ENCODE assay signal across 8 cellular contexts in the genomic region with DNA sequence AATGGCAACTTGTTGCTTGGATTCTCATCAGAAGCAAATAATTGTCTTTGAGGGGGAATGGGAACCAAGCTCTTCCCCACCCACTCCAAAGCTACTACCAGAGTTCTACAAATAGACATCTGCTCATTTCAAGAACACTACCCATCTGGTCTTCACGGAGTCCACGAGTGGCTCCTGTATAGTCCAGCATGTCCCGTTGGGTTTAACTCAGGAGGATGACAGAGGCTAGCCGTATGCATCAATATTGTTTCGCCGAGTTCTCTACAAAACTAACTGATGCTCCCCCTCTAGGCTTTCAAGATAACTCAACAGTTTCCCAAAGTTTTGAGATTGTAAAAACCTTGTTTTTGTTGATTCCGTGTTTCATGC. TPM values are rescaled to one million over a fixed set of nuclear protein-coding genes. Genes with fewer than 3 reads are reported as not detected.
DNase-seq lines count a peak whose midpoint lies in the region; ATAC-seq and TF ChIP-seq lines count a peak whose summit lies in the region.

No MANE protein-coding gene starts in this region.

- H3K4me3 ChIP-seq in endocrine pancreas (ENCODE audit: control insufficient read depth, insufficient read depth, low read length) (peak overlapping the region; percentile 56), osteoblast (ENCODE audit: insufficient read depth, low read length) (peak overlapping the region; percentile 94)

- peak overlapping the region; percentile 96 for H3K4me2 ChIP-seq in osteoblast (ENCODE audit: insufficient read depth, low read length)

- ATAC-seq in activated naive CD4-positive, alpha-beta T cell treated with anti-CD3 and anti-CD28 coated beads, Interleukin-2, amount 50 U/mL, for 72 hours: no peak

- H3K9me3 ChIP-seq in endocrine pancreas (ENCODE audit: control insufficient read depth, low read length) (no peaks in the 10 kb centered on the region), osteoblast (ENCODE audit: low read depth, low read length) (no peaks in the 10 kb centered on the region)

- peak overlapping the region; percentile 96 for H2AFZ ChIP-seq in osteoblast (ENCODE audit: low read length)

- H3K36me3 Mint-ChIP-seq in activated naive CD4-positive, alpha-beta T cell treated with anti-CD3 and anti-CD28 coated beads, Interleukin-2, amount 50 U/mL, for 72 hours: peaks cover 8% of the 10 kb centered on the region in 2 donors

- peaks cover 21% of the 10 kb centered on the region for H3K79me2 ChIP-seq in osteoblast (ENCODE audit: insufficient read depth, low read length)

- no peak for TF ChIP-seq CTCF in C4-2B (conservative IDR thresholded peaks at IDR 0.05)
- TF ChIP-seq CTCF in osteoblast (IDR thresholded peaks at IDR 0.05; ENCODE audit: extremely low read depth, low read depth, low read length): no peak

- DNase-seq in NCI-H524 (lab: John Stamatoyannopoulos, UW): peak; percentile 78 to 89
- DNase-seq in osteoblast (ENCODE audit: insufficient read length, low spot score, missing footprints): no peak
- DNase-seq in DMS53 treated with DMSO at 0.1 percent for 48 hours (lab: John Stamatoyannopoulos, UW; ENCODE audit: unreplicated experiment): no peak
- no peak for DNase-seq in NCI-H526 (lab: John Stamatoyannopoulos, UW)
- no peak for DNase-seq in activated naive CD4-positive, alpha-beta T cell treated with anti-CD3 and anti-CD28 coated beads, Interleukin-2, amount 50 U/mL, for 72 hours (ENCODE audit: low spot score in 2 of 2)
- no peak for DNase-seq in GM03348 (ENCODE audit: low spot score)

- H3K9me3 Mint-ChIP-seq in activated naive CD4-positive, alpha-beta T cell treated with anti-CD3 and anti-CD28 coated beads, Interleukin-2, amount 50 U/mL, for 72 hours: no peaks in the 10 kb centered on the region

- no peaks in the 10 kb centered on the region for H3K27me3 ChIP-seq in endocrine pancreas (ENCODE audit: control insufficient read depth, insufficient read depth, low read length)
- no peaks in the 10 kb centered on the region for H3K27me3 ChIP-seq in osteoblast (ENCODE audit: insufficient read depth, low read length)

- H3K27ac Mint-ChIP-seq in activated naive CD4-positive, alpha-beta T cell treated with anti-CD3 and anti-CD28 coated beads, Interleukin-2, amount 50 U/mL, for 72 hours: peak overlapping the region in 1 of 2 donors; percentile 90

- peaks cover 8% of the 10 kb centered on the region for H4K20me1 ChIP-seq in osteoblast (ENCODE audit: insufficient read depth, low read length)

- peak overlapping the region; percentile 90 for H3K9ac ChIP-seq in endocrine pancreas (ENCODE audit: control insufficient read depth, insufficient read depth, low read length)

- H3K4me1 ChIP-seq in endocrine pancreas (ENCODE audit: control insufficient read depth, insufficient read depth, low read length) (peaks cover 11% of the 10 kb centered on the region), osteoblast (ENCODE audit: insufficient read depth, low read length) (peaks cover 12% of the 10 kb centered on the region)

- H3K27ac ChIP-seq in C4-2B: peak overlapping the region; percentile 90
- H3K27ac ChIP-seq in osteoblast (ENCODE audit: low read depth, low read length): peak overlapping the region; percentile 67

- H3K36me3 ChIP-seq in endocrine pancreas (ENCODE audit: control insufficient read depth, insufficient read depth, low read length) (no peaks in the 10 kb centered on the region), osteoblast (ENCODE audit: insufficient read depth, low read length) (peaks cover 16% of the 10 kb centered on the region)

RNA-seq across cellular contexts. Expression of a gene that starts 0.7 kb away (rescaled TPM):
- 36.5 and 39.8 TPM in 2 replicates for total RNA-seq in osteoblast
- 10 to 100 TPM; 38.3 to 54.7 TPM for total RNA-seq in activated naive CD4-positive, alpha-beta T cell treated with anti-CD3 and anti-CD28 coated beads, Interleukin-2, amount 50 U/mL, for 72 hours

RNA-seq across cellular contexts. Expression of a gene that starts 41.4 kb away (rescaled TPM):
- total RNA-seq in osteoblast: not detected in 2 replicates
- total RNA-seq in activated naive CD4-positive, alpha-beta T cell treated with anti-CD3 and anti-CD28 coated beads, Interleukin-2, amount 50 U/mL, for 72 hours: not detected

RNA-seq across cellular contexts. Expression of a gene that starts 57.0 kb away (rescaled TPM):
- 0.36 TPM in 1 of 2 replicates, not detected in the other for total RNA-seq in osteoblast
- not detected for total RNA-seq in activated naive CD4-positive, alpha-beta T cell treated with anti-CD3 and anti-CD28 coated beads, Interleukin-2, amount 50 U/mL, for 72 hours

Comparison
In these comparisons a context has a peak if more than half of its experiments do, and no peak if none do; other contexts are left out.
1. DNase-seq: peak in NCI-H524 (2 of 2); none in osteoblast (single experiment), DMS53 treated with DMSO at 0.1 percent for 48 hours (single experiment), NCI-H526 (0 of 2), activated naive CD4-positive, alpha-beta T cell treated with anti-CD3 and anti-CD28 coated beads, Interleukin-2, amount 50 U/mL, for 72 hours (0 of 2) and GM03348 (single experiment).